Comparison of ENCODE assay signal across 8 cellular contexts in the genomic region with DNA sequence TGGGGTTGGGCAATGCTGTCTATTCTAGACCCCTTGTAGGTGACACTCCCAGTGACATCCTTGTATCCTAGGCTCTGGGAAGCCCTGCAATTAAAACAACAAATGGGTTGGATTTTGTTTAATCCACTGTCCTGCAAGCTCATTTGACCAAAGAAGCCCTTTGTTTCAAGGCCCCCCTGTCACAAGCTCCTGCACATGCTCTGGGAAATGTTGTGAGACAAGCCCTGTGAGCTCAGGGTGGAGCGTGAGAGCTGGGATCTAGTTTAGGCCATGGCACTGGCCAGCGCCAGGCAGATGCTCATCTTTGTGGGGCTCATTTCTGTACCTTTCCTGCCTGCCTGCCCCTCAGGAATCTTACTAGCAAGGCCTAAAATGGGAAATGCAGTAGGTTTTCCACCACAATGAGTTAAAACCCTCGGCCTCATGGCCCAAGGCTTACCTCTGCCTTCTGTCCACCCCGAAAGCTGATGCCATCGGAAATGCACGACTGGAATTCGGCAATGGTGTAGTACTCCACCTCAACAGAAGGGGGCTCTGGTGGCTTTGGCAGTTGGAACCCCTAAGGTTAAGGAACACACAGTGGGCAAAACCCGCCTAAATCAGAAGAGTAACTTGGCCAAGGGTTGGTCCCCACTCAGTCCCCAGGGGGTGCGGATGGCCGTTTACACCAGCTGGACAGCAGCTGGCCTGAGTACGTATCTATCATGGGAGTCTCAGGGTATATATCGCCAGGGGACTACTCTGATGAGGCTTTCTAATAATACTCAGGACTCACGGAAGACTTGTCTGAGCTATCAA.
DNase-seq lines count a peak whose midpoint lies in the region; ATAC-seq and TF ChIP-seq lines count a peak whose summit lies in the region.

No MANE protein-coding gene starts in this region.

- H4K20me1 ChIP-seq in KMS-11 (ENCODE audit: insufficient read depth) = no peaks in the 10 kb centered on the region

- no peak overlapping the region for H3K4me3 ChIP-seq in KMS-11 (IDR thresholded peaks at IDR 0.05; ENCODE audit: insufficient read depth, low read depth, low read length)
- H3K4me3 ChIP-seq in epithelial cell of esophagus (ENCODE audit: low read length) = no peak overlapping the region
- no peak overlapping the region for H3K4me3 ChIP-seq in upper lobe of left lung

- H3K9ac ChIP-seq in KMS-11 = no peak overlapping the region

- intact Hi-C loops in Calu3 (cut with micrococcal nuclease; ENCODE audit: unreplicated experiment) = no loop called here

- no peak overlapping the region for H3K4me3 Mint-ChIP-seq in Calu3 (ENCODE audit: low read depth, unreplicated experiment)

- H3K36me3 Mint-ChIP-seq in Calu3 (ENCODE audit: insufficient read depth, unreplicated experiment) = no peaks in the 10 kb centered on the region

- H3K4me1 ChIP-seq in KMS-11 (ENCODE audit: low read depth, poor library complexity, severe bottlenecking) (no peaks in the 10 kb centered on the region), upper lobe of left lung (no peaks in the 10 kb centered on the region)

- CTCF ChIA-PET in Calu3 (lab: Charles Lee) = no interaction called here

- H3K27ac Mint-ChIP-seq in Calu3 (ENCODE audit: unreplicated experiment) = no peak overlapping the region

- no peaks in the 10 kb centered on the region for H3K27me3 Mint-ChIP-seq in Calu3 (ENCODE audit: unreplicated experiment)

- no peak for TF ChIP-seq EP300 in upper lobe of left lung (IDR thresholded peaks at IDR 0.05)

- no peak overlapping the region for H3K4me2 ChIP-seq in KMS-11

- DNase-seq in Calu3 = peak; percentile 28
- DNase-seq in activated CD4-positive, alpha-beta T cell treated with anti-CD3 and anti-CD28 coated beads, Interleukin-2, amount 50 U/mL, for 4 hours = peak; percentile 33 to 34
- peak; percentile 46 for DNase-seq in epithelial cell of esophagus (ENCODE audit: low read depth)
- peak; percentile 59 for DNase-seq in myocyte (ENCODE audit: low read depth)
- DNase-seq in upper lobe of left lung = no peak
- DNase-seq in putamen (ENCODE audit: low spot score) = no peak

- H3K9me3 ChIP-seq in upper lobe of left lung = no peaks in the 10 kb centered on the region

- H3K36me3 ChIP-seq in KMS-11 (ENCODE audit: insufficient read depth) (no peaks in the 10 kb centered on the region), upper lobe of left lung (peaks cover 4 to 65% (median 21%) of the 10 kb centered on the region in 4 donors)

- H3K27ac ChIP-seq in KMS-11 (no peak overlapping the region), upper lobe of left lung (no peak overlapping the region)

- H3K27me3 ChIP-seq in KMS-11 (ENCODE audit: insufficient read depth, low read depth) = no peaks in the 10 kb centered on the region
- no peaks in the 10 kb centered on the region for H3K27me3 ChIP-seq in upper lobe of left lung

- H3K79me2 ChIP-seq in KMS-11 (ENCODE audit: insufficient read depth, low read depth) = no peaks in the 10 kb centered on the region

- no peak for TF ChIP-seq POLR2A in upper lobe of left lung (IDR thresholded peaks at IDR 0.05)

- no peak overlapping the region for H2AFZ ChIP-seq in KMS-11 (ENCODE audit: low read depth)

- BruUV-seq in Calu3 (replicated peaks; lab: Mats Ljungman, UMichigan) = no TSS peak

- H3K4me1 Mint-ChIP-seq in Calu3 (ENCODE audit: low read depth, unreplicated experiment) = no peaks in the 10 kb centered on the region

- peak; percentile 50 to 77 for ATAC-seq in upper lobe of left lung (ENCODE audit: low FRiP score in 2 of 2)
- ATAC-seq in HG03108 (IDR thresholded peaks at IDR 0.05; ENCODE audit: unreplicated experiment) = no peak

- TF ChIP-seq CTCF in Calu3 (IDR thresholded peaks at IDR 0.05; ENCODE audit: unreplicated experiment) = peak; percentile 56
- TF ChIP-seq CTCF in KMS-11 (conservative IDR thresholded peaks at IDR 0.05; ENCODE audit: low read depth, low read length) = peak; percentile 87
- peak; percentile 73 for TF ChIP-seq CTCF in epithelial cell of esophagus (IDR thresholded peaks at IDR 0.05; ENCODE audit: insufficient read depth, low read depth, low read length, missing control alignments)
- peak; percentile 62 to 81 (median 74) for TF ChIP-seq CTCF in upper lobe of left lung (IDR thresholded peaks at IDR 0.05)

- H3K9me3 Mint-ChIP-seq in Calu3 (ENCODE audit: low read depth, unreplicated experiment) = no peaks in the 10 kb centered on the region

- WGBS in upper lobe of left lung, 2 donors = 75 to 79% methylated on average over 9 to 13 of the region's 13 CpGs

Comparison
In these comparisons a context has a peak if more than half of its experiments do, and no peak if none do; other contexts are left out.
1. DNase-seq: peak in Calu3 (single experiment), activated CD4-positive, alpha-beta T cell treated with anti-CD3 and anti-CD28 coated beads, Interleukin-2, amount 50 U/mL, for 4 hours (2 of 2), epithelial cell of esophagus (single experiment) and myocyte (single experiment); none in upper lobe of left lung (0 of 2) and putamen (single experiment).
2. Peak in every context shown above with its lines, with median percentiles within 50 percentile points of each other: CTCF ChIP-seq.